Comparison of ENCODE assay signal across 24 cellular contexts in genomic region chr5:14239951-14240350, GRCh38.
A peak's percentile ranks its signal among the peaks of the same experiment; 100 is the strongest.
DNase-seq lines count a peak whose midpoint lies in the region; ATAC-seq and TF ChIP-seq lines count a peak whose summit lies in the region.
"Had no signal": no experiment of that assay in that cellular context is flagged by ENCODE, and none has a peak within 500 bp of the region (broad histone marks: within the 10 kb centered on the region; RNA-seq: fewer than 3 reads in every experiment).

No MANE protein-coding gene starts in this region.

- TF ChIP-seq CTCF in PC-9 (conservative IDR thresholded peaks at IDR 0.05) (no peak), esophagus muscularis mucosa (IDR thresholded peaks at IDR 0.05) (no peak), osteocyte (IDR thresholded peaks at IDR 0.05) (no peak), suprapubic skin (IDR thresholded peaks at IDR 0.05) (no peak)

- H3K27ac ChIP-seq in BLaER1 (no peak overlapping the region), PC-9 (0 out of 2 replicates have a peak overlapping the region, but pooled peaks have one; percentile 8), esophagus muscularis mucosa (replicated peaks in 1 of 4) (peak overlapping the region; percentile 27 to 61 (median 31)), suprapubic skin (no peak overlapping the region)
- H3K27ac ChIP-seq: heart left ventricle, testis, uterus had no signal

- no peaks in the 10 kb centered on the region for H3K9me3 Mint-ChIP-seq in osteocyte (ENCODE audit: unreplicated experiment)
- H3K9me3 Mint-ChIP-seq: T-helper 2 cell treated with Interferon-gamma antibody and Interleukin-4, amounts not matched to agents 5 μg/mL and 100 μg/mL, for 36 hours had no signal

- peaks cover 75% of the 10 kb centered on the region for H3K4me1 Mint-ChIP-seq in osteocyte (ENCODE audit: unreplicated experiment)

- no peak overlapping the region for H2AFZ ChIP-seq in PC-9

- H3K27ac Mint-ChIP-seq in osteocyte (ENCODE audit: unreplicated experiment) = peak overlapping the region; percentile 80
- H3K27ac Mint-ChIP-seq: progenitor cell of endocrine pancreas; T-helper 2 cell treated with Interferon-gamma antibody and Interleukin-4, amounts not matched to agents 5 μg/mL and 100 μg/mL, for 36 hours had no signal

- H3K4me3 ChIP-seq in BLaER1 = no peak overlapping the region
- H3K4me3 ChIP-seq in PC-9 = no peak overlapping the region
- H3K4me3 ChIP-seq in esophagus muscularis mucosa = no peak overlapping the region
- H3K4me3 ChIP-seq in suprapubic skin = no peak overlapping the region
- H3K4me3 ChIP-seq: heart left ventricle, testis, uterus had no signal

- WGBS in esophagus muscularis mucosa = 55% methylated on average over 2 of the region's 2 CpGs
- WGBS in suprapubic skin = 80% methylated on average over 2 of the region's 2 CpGs

- CTCF ChIA-PET in PC-9 (lab: Charles Lee) = no interaction called here

- ATAC-seq in HG03460 (IDR thresholded peaks at IDR 0.05; ENCODE audit: unreplicated experiment) (no peak), HG03378 (IDR thresholded peaks at IDR 0.05; ENCODE audit: unreplicated experiment) (no peak)
- ATAC-seq: heart left ventricle, sciatic nerve had no signal

- TF ChIP-seq POLR2A in esophagus muscularis mucosa (IDR thresholded peaks at IDR 0.05; ENCODE audit: low read depth) = no peak
- TF ChIP-seq POLR2A in suprapubic skin (IDR thresholded peaks at IDR 0.05) = no peak

- peaks cover 38% of the 10 kb centered on the region for H3F3A ChIP-seq in PC-9 (ENCODE audit: insufficient read depth, low read depth)

- no peak for DNase-seq in PC-9
- no peak for DNase-seq in esophagus muscularis mucosa (ENCODE audit: extremely low spot score)
- no peak for DNase-seq in osteocyte (ENCODE audit: extremely low spot score, unreplicated experiment)
- no peak for DNase-seq in DMS 273 treated with DMSO at 0.1 percent for 48 hours (lab: John Stamatoyannopoulos, UW)
- DNase-seq in suprapubic skin (ENCODE audit: low spot score in 2 of 2) = no peak
- DNase-seq: activated CD8-positive, alpha-beta memory T cell treated with anti-CD3 and anti-CD28 coated beads for 24 hours; activated gamma-delta T cell; activated T-cell treated with anti-CD3 and anti-CD28 coated beads, Interleukin-2, amount 50 U/mL, for 1 hour; AML-193; GDM1; heart left ventricle; mammary epithelial cell; MV-4-11; NCI-H1436 treated with DMSO at 0.1 percent for 48 hours; NCI-H774; stimulated activated naive CD4-positive, alpha-beta T cell treated with Interleukin-2 at 50 U/mL for 16 hours; testis; uterus had no signal

- H3K4me3 Mint-ChIP-seq in osteocyte (ENCODE audit: unreplicated experiment) = no peak overlapping the region
- H3K4me3 Mint-ChIP-seq: T-helper 2 cell treated with Interferon-gamma antibody and Interleukin-4, amounts not matched to agents 5 μg/mL and 100 μg/mL, for 36 hours had no signal

- TF ChIP-seq EP300 in esophagus muscularis mucosa (IDR thresholded peaks at IDR 0.05) (no peak), suprapubic skin (IDR thresholded peaks at IDR 0.05) (no peak)

- H3K4me2 ChIP-seq in BLaER1 = peak overlapping the region; percentile 20
- H3K4me2 ChIP-seq in PC-9 = no peak overlapping the region

- intact Hi-C loops in PC-9 (cut with micrococcal nuclease; ENCODE audit: unreplicated experiment) = no loop called here
- intact Hi-C loops in esophagus muscularis mucosa (cut with DNase I) = no loop called here

- H3K9ac ChIP-seq in BLaER1 = peak overlapping the region; percentile 28; the same call in 1 of the 2 replicates

- no peaks in the 10 kb centered on the region for H3K27me3 Mint-ChIP-seq in osteocyte (ENCODE audit: unreplicated experiment)
- H3K27me3 Mint-ChIP-seq: progenitor cell of endocrine pancreas had no signal

- H3K4me1 ChIP-seq in BLaER1 (peaks cover 34% of the 10 kb centered on the region), PC-9 (replicated peaks; ENCODE audit: insufficient read depth) (peaks cover 24% of the 10 kb centered on the region), esophagus muscularis mucosa (peaks cover 34 to 92% (median 84%) of the 10 kb centered on the region in 4 donors), suprapubic skin (peaks cover 4% of the 10 kb centered on the region)
- H3K4me1 ChIP-seq: testis had no signal

- BruUV-seq in PC-9 (replicated peaks; lab: Mats Ljungman, UMichigan) = no TSS peak

- peaks cover 99% of the 10 kb centered on the region for H4K20me1 ChIP-seq in BLaER1
- H4K20me1 ChIP-seq in PC-9 (ENCODE audit: insufficient read depth) = peaks cover 8% of the 10 kb centered on the region

- no peaks in the 10 kb centered on the region; the same call in 1 of the 2 replicates for H3K9me2 ChIP-seq in PC-9 (ENCODE audit: insufficient read depth)

- POLR2A ChIA-PET in PC-9 (lab: Charles Lee; ENCODE audit: unreplicated experiment) = interaction anchor here (0.6 kb wide), 1 partner anchor 213 kb away, joined by 3 read pairs; no protein-coding TSS in a partner anchor

- H3K27me3 ChIP-seq in BLaER1 = no peaks in the 10 kb centered on the region
- no peaks in the 10 kb centered on the region for H3K27me3 ChIP-seq in PC-9 (ENCODE audit: insufficient read depth, low read depth)
- H3K27me3 ChIP-seq in esophagus muscularis mucosa = no peaks in the 10 kb centered on the region
- no peaks in the 10 kb centered on the region for H3K27me3 ChIP-seq in suprapubic skin
- H3K27me3 ChIP-seq: heart left ventricle, testis, uterus had no signal

- H3K79me2 ChIP-seq in PC-9 (ENCODE audit: low read depth) = peaks cover 99% of the 10 kb centered on the region

- H3K9me3 ChIP-seq in BLaER1 = no peaks in the 10 kb centered on the region
- 0 out of 2 replicates have a peak, but pooled peaks cover 4% of the 10 kb centered on the region for H3K9me3 ChIP-seq in PC-9 (ENCODE audit: insufficient read depth, low read depth)
- no peaks in the 10 kb centered on the region for H3K9me3 ChIP-seq in esophagus muscularis mucosa
- no peaks in the 10 kb centered on the region for H3K9me3 ChIP-seq in suprapubic skin
- H3K9me3 ChIP-seq: heart left ventricle, testis, uterus had no signal

- no peaks in the 10 kb centered on the region for H3K36me3 ChIP-seq in BLaER1
- H3K36me3 ChIP-seq in PC-9 (ENCODE audit: low read depth) = no peaks in the 10 kb centered on the region
- no peaks in the 10 kb centered on the region for H3K36me3 ChIP-seq in esophagus muscularis mucosa
- no peaks in the 10 kb centered on the region for H3K36me3 ChIP-seq in suprapubic skin
- H3K36me3 ChIP-seq: heart left ventricle, uterus had no signal

- no peaks in the 10 kb centered on the region for H3K36me3 Mint-ChIP-seq in osteocyte (ENCODE audit: unreplicated experiment)

Comparison
In these comparisons a context has a peak if more than half of its experiments do, and no peak if none do; other contexts are left out.
1. H3K27ac ChIP-seq: peak in PC-9 (single experiment) and esophagus muscularis mucosa (4 of 4); none in BLaER1 (single experiment) and suprapubic skin (single experiment).